ENCODE assay signal across 11 cellular contexts in the genomic region with DNA sequence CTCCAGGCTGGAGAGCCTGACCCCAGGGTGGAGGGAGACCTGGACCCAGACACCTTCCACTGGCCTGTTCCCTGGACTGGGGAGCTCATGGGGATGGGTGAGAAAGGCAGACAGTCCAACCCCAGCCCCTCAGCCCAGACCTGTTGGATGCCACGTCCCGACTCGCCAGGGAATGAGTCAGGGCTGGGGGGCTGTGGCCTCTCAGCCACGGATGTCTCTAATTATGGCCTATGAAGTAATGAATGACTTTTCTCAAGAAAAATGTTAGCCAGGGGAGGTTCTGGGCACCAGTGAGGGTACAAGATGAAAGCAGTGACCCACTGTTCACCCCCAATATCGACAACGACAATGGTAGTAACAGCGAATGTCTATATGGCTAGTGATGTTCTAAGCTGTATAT.
A peak's percentile ranks its signal among the peaks of the same experiment; 100 is the strongest.
DNase-seq lines count a peak whose midpoint lies in the region; ATAC-seq, FAIRE-seq and TF ChIP-seq lines count a peak whose summit lies in the region.
"Had no signal": no experiment of that assay in that cellular context is flagged by ENCODE, and none has a peak within 500 bp of the region (broad histone marks: within the 10 kb centered on the region; RNA-seq: fewer than 3 reads in every experiment).

No MANE protein-coding gene starts in this region.

- no peak for DNase-seq in stimulated activated naive CD8-positive, alpha-beta T cell treated with anti-CD3 and anti-CD28 coated beads, Interleukin-15, amount 100 ng/mL, for 72 hours
- DNase-seq in ascending aorta (ENCODE audit: low spot score in 2 of 2): no peak
- DNase-seq in immature natural killer cell: no peak
- no peak for DNase-seq in pancreas
- DNase-seq in COLO829 (ENCODE audit: low spot score): no peak
- no peak for DNase-seq in esophagus muscularis mucosa (ENCODE audit: extremely low spot score)
- DNase-seq: NCI-H2171 treated with DMSO at 0.1 percent for 48 hours had no signal

- ATAC-seq in stimulated activated naive CD8-positive, alpha-beta T cell treated with anti-CD3 and anti-CD28 coated beads, Interleukin-15, amount 100 ng/mL, for 72 hours: no peak
- ATAC-seq in HG03460 (IDR thresholded peaks at IDR 0.05; ENCODE audit: unreplicated experiment) (no peak), pancreas (no peak)
- ATAC-seq: Panc1 had no signal

- TF ChIP-seq CTCF in ascending aorta (IDR thresholded peaks at IDR 0.05) (no peak), pancreas (IDR thresholded peaks at IDR 0.05) (no peak), esophagus muscularis mucosa (IDR thresholded peaks at IDR 0.05) (no peak)

- H3K9me3 Mint-ChIP-seq in stimulated activated naive CD8-positive, alpha-beta T cell treated with anti-CD3 and anti-CD28 coated beads, Interleukin-15, Interleukin-2, amounts not matched to agents 100 ng/mL and 50 ng/mL, for 24 hours: no peaks in the 10 kb centered on the region
- no peaks in the 10 kb centered on the region for H3K9me3 Mint-ChIP-seq in stimulated activated naive CD8-positive, alpha-beta T cell treated with anti-CD3 and anti-CD28 coated beads, Interleukin-15, amount 100 ng/mL, for 72 hours
- no peaks in the 10 kb centered on the region for H3K9me3 Mint-ChIP-seq in immature natural killer cell

- FAIRE-seq in pancreas (lab: Jason Lieb, UNC): no peak
- FAIRE-seq: TTC549 had no signal

- peaks cover 43% of the 10 kb centered on the region for H3K4me1 Mint-ChIP-seq in stimulated activated naive CD8-positive, alpha-beta T cell treated with anti-CD3 and anti-CD28 coated beads, Interleukin-15, Interleukin-2, amounts not matched to agents 100 ng/mL and 50 ng/mL, for 24 hours (ENCODE audit: low read depth)
- H3K4me1 Mint-ChIP-seq in stimulated activated naive CD8-positive, alpha-beta T cell treated with anti-CD3 and anti-CD28 coated beads, Interleukin-15, amount 100 ng/mL, for 72 hours: peaks cover 68% of the 10 kb centered on the region
- H3K4me1 Mint-ChIP-seq in immature natural killer cell: peaks cover 59 to 76% of the 10 kb centered on the region in 2 donors

- no peaks in the 10 kb centered on the region for H3K27me3 Mint-ChIP-seq in stimulated activated naive CD8-positive, alpha-beta T cell treated with anti-CD3 and anti-CD28 coated beads, Interleukin-15, Interleukin-2, amounts not matched to agents 100 ng/mL and 50 ng/mL, for 24 hours
- H3K27me3 Mint-ChIP-seq in stimulated activated naive CD8-positive, alpha-beta T cell treated with anti-CD3 and anti-CD28 coated beads, Interleukin-15, amount 100 ng/mL, for 72 hours: no peaks in the 10 kb centered on the region
- H3K27me3 Mint-ChIP-seq in immature natural killer cell (ENCODE audit: low read depth in 3 of 3): no peaks in the 10 kb centered on the region

- peak overlapping the region; percentile 26 for H3K27ac Mint-ChIP-seq in stimulated activated naive CD8-positive, alpha-beta T cell treated with anti-CD3 and anti-CD28 coated beads, Interleukin-15, Interleukin-2, amounts not matched to agents 100 ng/mL and 50 ng/mL, for 24 hours
- no peak overlapping the region for H3K27ac Mint-ChIP-seq in stimulated activated naive CD8-positive, alpha-beta T cell treated with anti-CD3 and anti-CD28 coated beads, Interleukin-15, amount 100 ng/mL, for 72 hours
- peak overlapping the region in 4 of 6 donors; percentile 53 to 76 (median 58) for H3K27ac Mint-ChIP-seq in immature natural killer cell

- H3K36me3 ChIP-seq in ascending aorta: no peaks in the 10 kb centered on the region
- H3K36me3 ChIP-seq in pancreas: no peaks in the 10 kb centered on the region
- H3K36me3 ChIP-seq in esophagus muscularis mucosa: peaks cover 0 to 5% (median 0%) of the 10 kb centered on the region in 4 donors

- intact Hi-C loops in ascending aorta (cut with DNase I): no loop called here
- intact Hi-C loops in pancreas (cut with DNase I): no loop called here
- intact Hi-C loops in esophagus muscularis mucosa (cut with DNase I): no loop called here

- H3K9me3 ChIP-seq in ascending aorta: no peaks in the 10 kb centered on the region
- no peaks in the 10 kb centered on the region for H3K9me3 ChIP-seq in pancreas
- no peaks in the 10 kb centered on the region for H3K9me3 ChIP-seq in esophagus muscularis mucosa

- no peak overlapping the region for H3K4me3 Mint-ChIP-seq in stimulated activated naive CD8-positive, alpha-beta T cell treated with anti-CD3 and anti-CD28 coated beads, Interleukin-15, Interleukin-2, amounts not matched to agents 100 ng/mL and 50 ng/mL, for 24 hours
- H3K4me3 Mint-ChIP-seq in stimulated activated naive CD8-positive, alpha-beta T cell treated with anti-CD3 and anti-CD28 coated beads, Interleukin-15, amount 100 ng/mL, for 72 hours: no peak overlapping the region
- H3K4me3 Mint-ChIP-seq in immature natural killer cell: peak overlapping the region; percentile 57 to 71 (median 63)

- H3K27me3 ChIP-seq in ascending aorta: no peaks in the 10 kb centered on the region
- no peaks in the 10 kb centered on the region for H3K27me3 ChIP-seq in pancreas
- H3K27me3 ChIP-seq in esophagus muscularis mucosa: no peaks in the 10 kb centered on the region

- no peak for TF ChIP-seq EP300 in esophagus muscularis mucosa (IDR thresholded peaks at IDR 0.05)

- no peak for TF ChIP-seq POLR2A in esophagus muscularis mucosa (IDR thresholded peaks at IDR 0.05; ENCODE audit: low read depth)

- H3K4me1 ChIP-seq in ascending aorta (peaks cover 42 to 87% of the 10 kb centered on the region in 2 donors), pancreas (peaks cover 0 to 5% (median 5%) of the 10 kb centered on the region in 3 donors), esophagus muscularis mucosa (peaks cover 75 to 95% (median 86%) of the 10 kb centered on the region in 4 donors)

- 88 to 90% methylated on average over 7 of the region's 7 CpGs for WGBS in pancreas, 2 donors
- WGBS in esophagus muscularis mucosa: 62% methylated on average over 7 of the region's 7 CpGs

- H3K27ac ChIP-seq in ascending aorta: peak overlapping the region; percentile 80 to 92
- no peak overlapping the region for H3K27ac ChIP-seq in pancreas
- H3K27ac ChIP-seq in esophagus muscularis mucosa (replicated peaks in 1 of 4): peak overlapping the region in 2 of 4 donors; percentile 34 to 35

- H3K4me3 ChIP-seq in ascending aorta: no peak overlapping the region
- H3K4me3 ChIP-seq in pancreas: no peak overlapping the region
- no peak overlapping the region for H3K4me3 ChIP-seq in esophagus muscularis mucosa

- no peaks in the 10 kb centered on the region for H3K36me3 Mint-ChIP-seq in stimulated activated naive CD8-positive, alpha-beta T cell treated with anti-CD3 and anti-CD28 coated beads, Interleukin-15, Interleukin-2, amounts not matched to agents 100 ng/mL and 50 ng/mL, for 24 hours (ENCODE audit: low read depth)
- peaks cover 0 to 5% (median 0%) of the 10 kb centered on the region in 3 donors for H3K36me3 Mint-ChIP-seq in immature natural killer cell

Comparison
In these comparisons a context has a peak if more than half of its experiments do, and no peak if none do; other contexts are left out.
1. H3K27ac Mint-ChIP-seq: peak in stimulated activated naive CD8-positive, alpha-beta T cell treated with anti-CD3 and anti-CD28 coated beads, Interleukin-15, Interleukin-2, amounts not matched to agents 100 ng/mL and 50 ng/mL, for 24 hours (single experiment) and immature natural killer cell (4 of 6); none in stimulated activated naive CD8-positive, alpha-beta T cell treated with anti-CD3 and anti-CD28 coated beads, Interleukin-15, amount 100 ng/mL, for 72 hours (0 of 2).
2. H3K4me3 Mint-ChIP-seq: peak in immature natural killer cell (5 of 5); none in stimulated activated naive CD8-positive, alpha-beta T cell treated with anti-CD3 and anti-CD28 coated beads, Interleukin-15, Interleukin-2, amounts not matched to agents 100 ng/mL and 50 ng/mL, for 24 hours (single experiment) and stimulated activated naive CD8-positive, alpha-beta T cell treated with anti-CD3 and anti-CD28 coated beads, Interleukin-15, amount 100 ng/mL, for 72 hours (0 of 2).
3. H3K27ac ChIP-seq: peak in ascending aorta (2 of 2); none in pancreas (0 of 4).